In the genomic region with DNA sequence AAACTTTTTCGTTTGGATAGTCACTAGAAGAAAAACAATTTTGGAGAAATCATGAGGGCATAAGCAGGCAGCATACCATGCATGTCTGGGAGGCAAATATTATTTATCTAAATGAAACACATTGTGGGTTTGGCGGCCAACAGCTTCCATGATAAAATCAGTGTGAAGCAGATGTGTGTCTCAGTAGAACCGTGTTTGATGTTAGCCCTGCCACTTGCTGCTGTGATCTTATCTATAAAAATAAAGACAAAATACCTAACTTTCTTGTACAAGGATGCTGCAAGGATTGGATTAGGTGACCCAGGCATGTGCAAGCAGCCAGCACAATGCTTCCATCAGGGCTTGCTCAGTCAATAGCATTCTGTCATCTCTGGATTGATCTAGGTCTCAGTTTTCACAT, we compare ENCODE assay signal across 28 cellular contexts.
"Had no signal": no experiment of that assay in that cellular context is flagged by ENCODE, and none has a peak within 500 bp of the region (broad histone marks: within the 10 kb centered on the region; RNA-seq: fewer than 3 reads in every experiment).

No MANE protein-coding gene starts in this region.

- H3K36me3 Mint-ChIP-seq: activated naive CD4-positive, alpha-beta T cell treated with anti-CD3 and anti-CD28 coated beads, Interleukin-2, amount 10 ng/mL, durations not matched to agents 7 days and 5 days; activated naive CD4-positive, alpha-beta T cell treated with anti-CD3 and anti-CD28 coated beads, Interleukin-2, amount 50 U/mL, for 72 hours; activated naive CD8-positive, alpha-beta T cell treated with anti-CD3 and anti-CD28 coated beads, Interleukin-2, amount 10 ng/mL, durations not matched to agents 7 days and 5 days; brain had no signal

- H3K9me3 ChIP-seq: ascending aorta, breast epithelium, colonic mucosa, esophagus squamous epithelium, gastroesophageal sphincter, heart right ventricle had no signal

- H3K4me1 ChIP-seq: ascending aorta, breast epithelium, colonic mucosa, esophagus squamous epithelium, gastroesophageal sphincter, heart right ventricle had no signal

- ATAC-seq: activated naive CD4-positive, alpha-beta T cell treated with anti-CD3 and anti-CD28 coated beads, Interleukin-2, amount 50 U/mL, for 72 hours; activated T-cell treated with anti-CD3 and anti-CD28 coated beads, Interleukin-2, amount 50 U/mL, for 72 hours; gastroesophageal sphincter; heart right ventricle had no signal

- H3K36me3 ChIP-seq: ascending aorta, breast epithelium, cardiac muscle cell, colonic mucosa, esophagus squamous epithelium, gastroesophageal sphincter, heart right ventricle had no signal

- H3K4me3 ChIP-seq: ascending aorta, breast epithelium, cardiac muscle cell, colonic mucosa, esophagus squamous epithelium, gastroesophageal sphincter, heart right ventricle had no signal

- H3K27ac ChIP-seq: ascending aorta, breast epithelium, cardiac muscle cell, colonic mucosa, esophagus squamous epithelium, gastroesophageal sphincter, heart right ventricle had no signal

- H3K4me3 Mint-ChIP-seq: activated CD4-positive, alpha-beta memory T cell treated with anti-CD3 and anti-CD28 coated beads, Interleukin-2, amount 10 ng/mL, durations not matched to agents 7 days and 5 days; activated CD4-positive, alpha-beta T cell treated with anti-CD3 and anti-CD28 coated beads, Interleukin-2, amount 10 ng/mL, durations not matched to agents 7 days and 5 days; activated naive CD4-positive, alpha-beta T cell treated with anti-CD3 and anti-CD28 coated beads, Interleukin-2, amount 10 ng/mL, durations not matched to agents 7 days and 5 days; activated naive CD8-positive, alpha-beta T cell treated with anti-CD3 and anti-CD28 coated beads, Interleukin-2, amount 10 ng/mL, durations not matched to agents 7 days and 5 days; activated T-cell treated with anti-CD3 and anti-CD28 coated beads, Interleukin-2, amount 50 U/mL, for 24 hours; activated T-cell treated with anti-CD3 and anti-CD28 coated beads, Interleukin-2, amount 50 U/mL, for 72 hours; brain; endodermal cell had no signal

- DNase-seq: activated CD4-positive, alpha-beta memory T cell treated with anti-CD3 and anti-CD28 coated beads, Interleukin-2, amount 10 ng/mL, durations not matched to agents 7 days and 5 days; activated CD4-positive, alpha-beta T cell treated with anti-CD3 and anti-CD28 coated beads for 4 hours; activated CD4-positive, alpha-beta T cell treated with anti-CD3 and anti-CD28 coated beads, Interleukin-2, amount 10 ng/mL, durations not matched to agents 7 days and 5 days; activated CD4-positive, alpha-beta T cell treated with anti-CD3 and anti-CD28 coated beads, Interleukin-2, amount 50 U/mL, for 4 hours; activated CD4-positive, CD25-positive, alpha-beta regulatory T cell; activated CD4-positive, CD25-positive, alpha-beta regulatory T cell treated with anti-CD3 and anti-CD28 coated beads, Interleukin-2, amount 50 U/mL, for 72 hours; activated CD8-positive, alpha-beta memory T cell treated with anti-CD3 and anti-CD28 coated beads, Interleukin-2, amount 50 U/mL, for 48 hours; activated gamma-delta T cell; activated naive CD4-positive, alpha-beta T cell; activated naive CD4-positive, alpha-beta T cell treated with anti-CD3 and anti-CD28 coated beads, Interleukin-2, amount 10 ng/mL, durations not matched to agents 7 days and 5 days; activated naive CD8-positive, alpha-beta T cell treated with anti-CD3 and anti-CD28 coated beads, Interleukin-2, amount 10 ng/mL, durations not matched to agents 7 days and 5 days; activated T-cell treated with anti-CD3 and anti-CD28 coated beads for 4 hours; activated T-cell treated with anti-CD3 and anti-CD28 coated beads, Interleukin-2, amount 50 U/mL, for 24 hours; activated T-cell treated with anti-CD3 and anti-CD28 coated beads, Interleukin-2, amount 50 U/mL, for 72 hours; central memory CD4-positive, alpha-beta T cell; cerebellar nuclear complex; colonic mucosa; effector CD8-positive, alpha-beta T cell; endodermal cell; esophagus squamous epithelium; foreskin melanocyte; heart right ventricle had no signal

- H3K27ac Mint-ChIP-seq: activated CD4-positive, alpha-beta memory T cell treated with anti-CD3 and anti-CD28 coated beads, Interleukin-2, amount 10 ng/mL, durations not matched to agents 7 days and 5 days; activated CD4-positive, alpha-beta T cell treated with anti-CD3 and anti-CD28 coated beads, Interleukin-2, amount 10 ng/mL, durations not matched to agents 7 days and 5 days; activated naive CD4-positive, alpha-beta T cell treated with anti-CD3 and anti-CD28 coated beads, Interleukin-2, amount 10 ng/mL, durations not matched to agents 7 days and 5 days; activated naive CD4-positive, alpha-beta T cell treated with anti-CD3 and anti-CD28 coated beads, Interleukin-2, amount 50 U/mL, for 72 hours; activated naive CD8-positive, alpha-beta T cell treated with anti-CD3 and anti-CD28 coated beads, Interleukin-2, amount 10 ng/mL, durations not matched to agents 7 days and 5 days; activated T-cell treated with anti-CD3 and anti-CD28 coated beads, Interleukin-2, amount 50 U/mL, for 24 hours; activated T-cell treated with anti-CD3 and anti-CD28 coated beads, Interleukin-2, amount 50 U/mL, for 72 hours; brain; endodermal cell had no signal

- H3K27me3 ChIP-seq: ascending aorta, breast epithelium, cardiac muscle cell, colonic mucosa, esophagus squamous epithelium, gastroesophageal sphincter, heart right ventricle had no signal

- H3K4me1 Mint-ChIP-seq: activated CD4-positive, alpha-beta memory T cell treated with anti-CD3 and anti-CD28 coated beads, Interleukin-2, amount 10 ng/mL, durations not matched to agents 7 days and 5 days; activated CD4-positive, alpha-beta T cell treated with anti-CD3 and anti-CD28 coated beads, Interleukin-2, amount 10 ng/mL, durations not matched to agents 7 days and 5 days; activated naive CD4-positive, alpha-beta T cell treated with anti-CD3 and anti-CD28 coated beads, Interleukin-2, amount 10 ng/mL, durations not matched to agents 7 days and 5 days; activated naive CD8-positive, alpha-beta T cell treated with anti-CD3 and anti-CD28 coated beads, Interleukin-2, amount 10 ng/mL, durations not matched to agents 7 days and 5 days; brain; endodermal cell had no signal

- H3K27me3 Mint-ChIP-seq: activated CD4-positive, alpha-beta memory T cell treated with anti-CD3 and anti-CD28 coated beads, Interleukin-2, amount 10 ng/mL, durations not matched to agents 7 days and 5 days; activated CD4-positive, alpha-beta T cell treated with anti-CD3 and anti-CD28 coated beads, Interleukin-2, amount 10 ng/mL, durations not matched to agents 7 days and 5 days; activated naive CD4-positive, alpha-beta T cell treated with anti-CD3 and anti-CD28 coated beads, Interleukin-2, amount 10 ng/mL, durations not matched to agents 7 days and 5 days; activated naive CD8-positive, alpha-beta T cell treated with anti-CD3 and anti-CD28 coated beads, Interleukin-2, amount 10 ng/mL, durations not matched to agents 7 days and 5 days; activated T-cell treated with anti-CD3 and anti-CD28 coated beads, Interleukin-2, amount 50 U/mL, for 24 hours; brain had no signal

- H3K9me3 Mint-ChIP-seq: activated naive CD4-positive, alpha-beta T cell treated with anti-CD3 and anti-CD28 coated beads, Interleukin-2, amount 10 ng/mL, durations not matched to agents 7 days and 5 days; endodermal cell had no signal
